ENCODE assay signal across 9 cellular contexts in the genomic region with DNA sequence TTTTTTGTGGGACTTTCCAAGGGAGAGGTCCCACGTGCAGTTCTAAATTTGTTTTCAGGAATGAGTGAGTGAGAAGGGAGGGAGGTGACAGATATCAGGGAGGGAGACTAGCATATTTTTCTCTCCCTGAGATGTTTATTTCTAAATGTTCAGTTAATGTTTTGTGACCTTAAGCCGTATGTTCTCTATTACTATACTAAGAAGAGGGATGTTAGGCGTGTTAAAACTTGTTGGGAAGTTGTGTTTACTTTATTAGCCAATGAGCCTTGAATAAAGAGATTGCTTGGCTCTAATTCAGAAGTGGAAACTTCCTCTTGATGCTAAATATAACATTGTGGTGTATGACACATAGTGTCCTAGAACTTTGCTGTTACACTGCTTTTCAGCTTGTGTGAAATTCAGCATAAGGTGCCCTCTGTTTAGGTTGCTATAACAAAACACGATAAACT. TPM values are rescaled to one million over a fixed set of nuclear protein-coding genes. Genes with fewer than 3 reads are reported as not detected.
DNase-seq lines count a peak whose midpoint lies in the region; ATAC-seq, FAIRE-seq and TF ChIP-seq lines count a peak whose summit lies in the region.
"Had no signal": no experiment of that assay in that cellular context is flagged by ENCODE, and none has a peak within 500 bp of the region (broad histone marks: within the 10 kb centered on the region; RNA-seq: fewer than 3 reads in every experiment).

No MANE protein-coding gene starts in this region.

- TF ChIP-seq CTCF in MM.1S (IDR thresholded peaks at IDR 0.05; ENCODE audit: low read length), result no peak
- no peak for TF ChIP-seq CTCF in endothelial cell of umbilical vein (IDR thresholded peaks at IDR 0.05; ENCODE audit: extremely low read depth in 1 of 2, insufficient read depth in 1 of 2, low read depth in 1 of 2, low read length in 2 of 2)

- H3K9me3 ChIP-seq in MM.1S (replicated peaks; ENCODE audit: insufficient read depth, low read length) (no peaks in the 10 kb centered on the region), endothelial cell of umbilical vein (replicated peaks; ENCODE audit: control insufficient read depth, insufficient read depth, low read length) (no peaks in the 10 kb centered on the region)

- H3K27me3 ChIP-seq in MM.1S (replicated peaks; ENCODE audit: insufficient read depth, low read length) (no peaks in the 10 kb centered on the region), endothelial cell of umbilical vein (ENCODE audit: control insufficient read depth in 2 of 2, insufficient read depth in 2 of 2, low read length in 2 of 2) (no peaks in the 10 kb centered on the region)

- H3K4me1 ChIP-seq in MM.1S (ENCODE audit: low read length) (peaks cover 16% of the 10 kb centered on the region), endothelial cell of umbilical vein (ENCODE audit: control insufficient read depth, extremely low read depth, insufficient read depth, low read length) (no peaks in the 10 kb centered on the region)

- H3K4me3 ChIP-seq in MM.1S (ENCODE audit: low read length) (no peak overlapping the region), endothelial cell of umbilical vein (replicated peaks in 1 of 3; ENCODE audit: insufficient read depth in 1 of 3, low read depth in 1 of 3, low read length in 3 of 3) (no peak overlapping the region)

- H3K79me2 ChIP-seq in MM.1S (ENCODE audit: low read length) (no peaks in the 10 kb centered on the region), endothelial cell of umbilical vein (ENCODE audit: control insufficient read depth, insufficient read depth, low read length) (no peaks in the 10 kb centered on the region)

- H3K36me3 Mint-ChIP-seq in stimulated activated effector memory CD8-positive, alpha-beta T cell treated with anti-CD3 and anti-CD28 coated beads, Interleukin-12 subunit alpha, Interleukin-12 subunit beta, amount 100 ng/mL, for 72 hours, result no peaks in the 10 kb centered on the region

- H3K9me3 Mint-ChIP-seq in stimulated activated effector memory CD8-positive, alpha-beta T cell treated with anti-CD3 and anti-CD28 coated beads, Interleukin-12 subunit alpha, Interleukin-12 subunit beta, amount 100 ng/mL, for 72 hours, result peaks cover 3% of the 10 kb centered on the region

- peak; percentile 37 for ATAC-seq in stimulated activated effector memory CD8-positive, alpha-beta T cell treated with anti-CD3 and anti-CD28 coated beads, Interleukin-12 subunit alpha, Interleukin-12 subunit beta, amount 100 ng/mL, for 72 hours

- H3K27ac ChIP-seq in MM.1S (ENCODE audit: low read length) (peak overlapping the region; percentile 12; the same call in 1 of the 2 replicates), endothelial cell of umbilical vein (ENCODE audit: insufficient read depth, low read depth, low read length) (no peak overlapping the region)

- POLR2A ChIA-PET in endothelial cell of umbilical vein (lab: Charles Lee), result no interaction called here

- H3K9me2 ChIP-seq in MM.1S (replicated peaks; ENCODE audit: insufficient read depth, low read length), result no peaks in the 10 kb centered on the region

- CTCF ChIA-PET in endothelial cell of umbilical vein (lab: Charles Lee), result no interaction called here

- H4K20me1 ChIP-seq in MM.1S (ENCODE audit: insufficient read depth, low read length) (no peaks in the 10 kb centered on the region), endothelial cell of umbilical vein (replicated peaks; ENCODE audit: control insufficient read depth, extremely low read depth, insufficient read depth, low read length) (no peaks in the 10 kb centered on the region)

- dilution Hi-C loops in endothelial cell of umbilical vein (cut with MboI; ENCODE audit: extremely low pct_ligation_motif_present, low sequenced_read_pairs), result no loop called here

- intact Hi-C loops in endothelial cell of umbilical vein (cut with micrococcal nuclease), result loop anchor here (1.0 kb wide), 1 partner anchor 37 kb away; no protein-coding TSS in a partner anchor

- H3K4me2 ChIP-seq in MM.1S (ENCODE audit: low read depth, low read length) (peak overlapping the region; percentile 20; the same call in 1 of the 2 replicates), endothelial cell of umbilical vein (ENCODE audit: insufficient read depth, low read length) (peak overlapping the region; percentile 12)

- H3K36me3 ChIP-seq in MM.1S (replicated peaks; ENCODE audit: insufficient read depth, low read length) (no peaks in the 10 kb centered on the region), endothelial cell of umbilical vein (ENCODE audit: control insufficient read depth in 2 of 2, extremely low read depth in 1 of 2, insufficient read depth in 2 of 2, low read length in 2 of 2) (no peaks in the 10 kb centered on the region)

- BruUV-seq in endothelial cell of umbilical vein (replicated peaks; lab: Mats Ljungman, UMichigan), result no TSS peak

- H3K9ac ChIP-seq in MM.1S (ENCODE audit: low read length) (no peak overlapping the region), endothelial cell of umbilical vein (replicated peaks; ENCODE audit: extremely low read depth, insufficient read depth, low read length) (no peak overlapping the region)

- no peak overlapping the region for H3K4me3 Mint-ChIP-seq in stimulated activated effector memory CD8-positive, alpha-beta T cell treated with anti-CD3 and anti-CD28 coated beads, Interleukin-12 subunit alpha, Interleukin-12 subunit beta, amount 100 ng/mL, for 72 hours

- H2AFZ ChIP-seq in MM.1S (ENCODE audit: low read length) (0 out of 2 replicates have a peak overlapping the region, but pooled peaks have one; percentile 39), endothelial cell of umbilical vein (ENCODE audit: low read depth, low read length) (no peak overlapping the region)

- FAIRE-seq in endothelial cell of umbilical vein (lab: Jason Lieb, UNC), result peak; percentile 52

- TF ChIP-seq POLR2A in endothelial cell of umbilical vein (IDR thresholded peaks at IDR 0.05; ENCODE audit: low read depth, low read length), result no peak

- H3K4me1 Mint-ChIP-seq in stimulated activated effector memory CD8-positive, alpha-beta T cell treated with anti-CD3 and anti-CD28 coated beads, Interleukin-12 subunit alpha, Interleukin-12 subunit beta, amount 100 ng/mL, for 72 hours, result no peaks in the 10 kb centered on the region

- DNase-seq in NCI-H2196 (lab: John Stamatoyannopoulos, UW; ENCODE audit: unreplicated experiment) (peak; percentile 7), NCI-H2196 treated with DMSO at 0.1 percent for 48 hours (lab: John Stamatoyannopoulos, UW; ENCODE audit: unreplicated experiment) (no peak), MM.1S (peak; percentile 29), endothelial cell of umbilical vein (ENCODE audit: low read depth, low spot score) (peak; percentile 53), hippocampal formation (lab: John Stamatoyannopoulos, UW) (no peak), NCI-H2107 (lab: John Stamatoyannopoulos, UW) (no peak)
- no peak for DNase-seq in stimulated activated effector memory CD8-positive, alpha-beta T cell treated with anti-CD3 and anti-CD28 coated beads, Interleukin-12 subunit alpha, Interleukin-12 subunit beta, amount 100 ng/mL, for 72 hours (ENCODE audit: low spot score in 2 of 2)
- no peak for DNase-seq in stimulated activated naive CD4-positive, alpha-beta T cell (lab: John Stamatoyannopoulos, UW)
- DNase-seq: 8988T had no signal

- H3F3A ChIP-seq in MM.1S (ENCODE audit: insufficient read depth, low read length), result no peaks in the 10 kb centered on the region

- H3K27ac Mint-ChIP-seq in stimulated activated effector memory CD8-positive, alpha-beta T cell treated with anti-CD3 and anti-CD28 coated beads, Interleukin-12 subunit alpha, Interleukin-12 subunit beta, amount 100 ng/mL, for 72 hours, result no peak overlapping the region

- H3K9me1 ChIP-seq in endothelial cell of umbilical vein (replicated peaks; ENCODE audit: control insufficient read depth, extremely low read depth, insufficient read depth, low read length), result no peaks in the 10 kb centered on the region

TF ChIP-seq in endothelial cell of umbilical vein, 7 proteins besides CTCF, POLR2A, EP300 and RAD21:
- peak; percentile 27 for TF ChIP-seq FOS (IDR thresholded peaks at IDR 0.05; ENCODE audit: borderline replicate concordance, insufficient read depth, low read length)
- peak; percentile 25 for TF ChIP-seq JUN (IDR thresholded peaks at IDR 0.05; ENCODE audit: borderline replicate concordance, insufficient read depth, insufficient read length, low read depth)
- no peak for TF ChIP-seq MYC (IDR thresholded peaks at IDR 0.05; ENCODE audit: low read depth, low read length)
- TF ChIP-seq GATA2 (IDR thresholded peaks at IDR 0.05; ENCODE audit: insufficient read depth, insufficient read length, low read depth, low read length), result no peak
- TF ChIP-seq EZH2 (IDR thresholded peaks at IDR 0.05; ENCODE audit: borderline replicate concordance, low read depth, low read length, severe bottlenecking), result no peak
- no peak for TF ChIP-seq POLR2AphosphoS5 (IDR thresholded peaks at IDR 0.05; ENCODE audit: insufficient read depth, low read depth, low read length)
- no peak for TF ChIP-seq MAX (IDR thresholded peaks at IDR 0.05; ENCODE audit: insufficient read depth, insufficient read length)

RNA-seq across cellular contexts. Expression of gene DNAH11, which starts 37.3 kb away (rescaled TPM):
- total RNA-seq in endothelial cell of umbilical vein, result 0.69 and 2.0 TPM in 2 replicates
- 0.22 and 0.91 TPM in 2 replicates for polyA plus RNA-seq in endothelial cell of umbilical vein
- 0.62 and 0.69 TPM in 2 replicates for polyA plus RNA-seq in endothelial cell of umbilical vein (2011; cell fraction: cytosol; rRNA removed)
- polyA plus RNA-seq in endothelial cell of umbilical vein (2011; cell fraction: nucleus; rRNA removed), result 4.8 TPM in 2 replicates
- polyA plus RNA-seq in endothelial cell of umbilical vein (2012), result 1.6 and 4.0 TPM in 2 replicates
- polyA minus RNA-seq in endothelial cell of umbilical vein, result 0.49 and 1.2 TPM in 2 replicates
- not detected for polyA minus RNA-seq in endothelial cell of umbilical vein (2011; cell fraction: cytosol; rRNA and poly(A)+ RNA removed)
- 2.3 TPM in 2 replicates for polyA minus RNA-seq in endothelial cell of umbilical vein (2011; cell fraction: nucleus; rRNA and poly(A)+ RNA removed)

Comparison
In these comparisons a context has a peak if more than half of its experiments do, and no peak if none do; other contexts are left out.
1. DNase-seq: peak in NCI-H2196 (single experiment), MM.1S (single experiment) and endothelial cell of umbilical vein (single experiment); none in NCI-H2196 treated with DMSO at 0.1 percent for 48 hours (single experiment), stimulated activated effector memory CD8-positive, alpha-beta T cell treated with anti-CD3 and anti-CD28 coated beads, Interleukin-12 subunit alpha, Interleukin-12 subunit beta, amount 100 ng/mL, for 72 hours (0 of 2), hippocampal formation (0 of 2), NCI-H2107 (single experiment) and stimulated activated naive CD4-positive, alpha-beta T cell (0 of 6).